In genomic region chr4:6020633-6021032, GRCh38 we compare ENCODE assay signal across 23 cellular contexts. TPM values are rescaled to one million over a fixed set of nuclear protein-coding genes. Genes with fewer than 3 reads are reported as not detected.
"Had no signal": no experiment of that assay in that cellular context is flagged by ENCODE, and none has a peak within 500 bp of the region (broad histone marks: within the 10 kb centered on the region; RNA-seq: fewer than 3 reads in every experiment).

No MANE protein-coding gene starts in this region.

- DNase-seq: cerebellar nuclear complex; colonic mucosa; dermis blood vessel endothelial cell; esophagus squamous epithelium; foreskin keratinocyte; kidney glomerular epithelial cell; stimulated activated CD4-positive, alpha-beta T cell treated with anti-CD3 and anti-CD28 coated beads, Interleukin-2, amount 100 ng/mL, for 24 hours; stimulated activated CD4-positive, alpha-beta T cell treated with anti-CD3 and anti-CD28 coated beads, Interleukin-4, amount 100 ng/mL, for 4 hours; stimulated activated naive CD4-positive, alpha-beta T cell; stomach; substantia nigra; transverse colon had no signal

- H3K27ac Mint-ChIP-seq: mesothelial cell of epicardium had no signal

- H3K79me2 ChIP-seq: hepatocyte, parathyroid adenoma had no signal

- ATAC-seq: foreskin keratinocyte, left lobe of liver, sciatic nerve had no signal

- H3K4me1 ChIP-seq: colonic mucosa, esophagus squamous epithelium, foreskin keratinocyte, parathyroid adenoma, prostate gland, stomach, transverse colon had no signal

- H3K27ac ChIP-seq: colonic mucosa, esophagus squamous epithelium, foreskin keratinocyte, hepatocyte, parathyroid adenoma, prostate gland, stomach, thoracic aorta, transverse colon had no signal

- H3K4me3 ChIP-seq: colonic mucosa, esophagus squamous epithelium, hepatocyte, prostate gland, stomach, thoracic aorta, transverse colon had no signal

- H3K4me2 ChIP-seq: hepatocyte had no signal

- H3K9me3 Mint-ChIP-seq: mesothelial cell of epicardium, nephron had no signal

- H3K9me3 ChIP-seq: colonic mucosa, esophagus squamous epithelium, prostate gland, stomach, thoracic aorta, transverse colon had no signal

- H3K27me3 ChIP-seq: colonic mucosa, foreskin keratinocyte, hepatocyte had no signal

- H3K36me3 ChIP-seq: colonic mucosa, esophagus squamous epithelium, prostate gland, stomach, thoracic aorta, transverse colon had no signal

- H3K36me3 Mint-ChIP-seq: mesothelial cell of epicardium had no signal

- H3K9ac ChIP-seq: parathyroid adenoma had no signal

- H3K4me3 Mint-ChIP-seq: mesothelial cell of epicardium had no signal

RNA-seq across cellular contexts. Expression of gene C4orf50, which starts 2.4 kb away (rescaled TPM):
- total RNA-seq: epithelial cell of proximal tubule, foreskin keratinocyte, hepatocyte, left lobe of liver, lower leg skin, skeletal muscle tissue had no signal
- polyA plus RNA-seq: foreskin keratinocyte, hepatocyte had no signal
